11 cellular contexts compared by ENCODE assay signal in genomic region chr7:65448824-65449504, GRCh38.
DNase-seq lines count a peak whose midpoint lies in the region; ATAC-seq and TF ChIP-seq lines count a peak whose summit lies in the region.
"Had no signal": no experiment of that assay in that cellular context is flagged by ENCODE, and none has a peak within 500 bp of the region (broad histone marks: within the 10 kb centered on the region; RNA-seq: fewer than 3 reads in every experiment).

No MANE protein-coding gene starts in this region.

- H3K27me3 Mint-ChIP-seq in effector memory CD8-positive, alpha-beta T cell = no peaks in the 10 kb centered on the region

- peak overlapping the region; percentile 38 to 79 for H3K27ac Mint-ChIP-seq in effector memory CD8-positive, alpha-beta T cell

- DNase-seq in DMS53 treated with DMSO at 0.1 percent for 48 hours (lab: John Stamatoyannopoulos, UW; ENCODE audit: unreplicated experiment) = peak; percentile 49
- DNase-seq in M059J (ENCODE audit: low read depth) = peak; percentile 98
- no peak for DNase-seq in effector memory CD8-positive, alpha-beta T cell
- peak; percentile 27 for DNase-seq in pulmonary artery endothelial cell (ENCODE audit: low read depth, low spot score)
- no peak for DNase-seq in NCI-H510A treated with DMSO at 0.1 percent for 48 hours (lab: John Stamatoyannopoulos, UW)
- DNase-seq in GM13977 (ENCODE audit: low spot score) = no peak
- DNase-seq: GF-D8; NCI-H2171; stimulated activated CD4-positive, alpha-beta T cell treated with anti-CD3 and anti-CD28 coated beads, Interleukin-12 subunit alpha, Interleukin-12 subunit beta, amount 100 ng/mL, for 4 hours had no signal

- H3K4me3 Mint-ChIP-seq in effector memory CD8-positive, alpha-beta T cell = no peak overlapping the region

- in situ Hi-C loops in GM13977 (cut with MboI; ENCODE audit: low pct_unique_long_range_greater_than_20kb, low sequenced_read_pairs, unreplicated experiment) = no loop called here

- no peak for ATAC-seq in effector memory CD8-positive, alpha-beta T cell (replicated peaks)
- no peak for ATAC-seq in HG02840 (IDR thresholded peaks at IDR 0.05; ENCODE audit: low FRiP score, unreplicated experiment)
- ATAC-seq in GM18511 (IDR thresholded peaks at IDR 0.05; ENCODE audit: unreplicated experiment) = no peak

- H3K4me1 Mint-ChIP-seq in effector memory CD8-positive, alpha-beta T cell (ENCODE audit: low read depth in 2 of 2) = peaks cover 13 to 19% of the 10 kb centered on the region in 2 donors

- H3K36me3 Mint-ChIP-seq in effector memory CD8-positive, alpha-beta T cell (ENCODE audit: insufficient read depth) = peaks cover 3% of the 10 kb centered on the region

- peaks cover 0 to 5% of the 10 kb centered on the region in 2 donors for H3K9me3 Mint-ChIP-seq in effector memory CD8-positive, alpha-beta T cell

- no peak for TF ChIP-seq CTCF in GM13977 (IDR thresholded peaks at IDR 0.05; ENCODE audit: extremely low read depth, insufficient read depth, missing control alignments)

Comparison
In these comparisons a context has a peak if more than half of its experiments do, and no peak if none do; other contexts are left out.
1. DNase-seq: peak in DMS53 treated with DMSO at 0.1 percent for 48 hours (single experiment), M059J (single experiment) and pulmonary artery endothelial cell (single experiment); none in effector memory CD8-positive, alpha-beta T cell (0 of 3), NCI-H510A treated with DMSO at 0.1 percent for 48 hours (single experiment) and GM13977 (single experiment).